9 cellular contexts compared by ENCODE assay signal in the genomic region with DNA sequence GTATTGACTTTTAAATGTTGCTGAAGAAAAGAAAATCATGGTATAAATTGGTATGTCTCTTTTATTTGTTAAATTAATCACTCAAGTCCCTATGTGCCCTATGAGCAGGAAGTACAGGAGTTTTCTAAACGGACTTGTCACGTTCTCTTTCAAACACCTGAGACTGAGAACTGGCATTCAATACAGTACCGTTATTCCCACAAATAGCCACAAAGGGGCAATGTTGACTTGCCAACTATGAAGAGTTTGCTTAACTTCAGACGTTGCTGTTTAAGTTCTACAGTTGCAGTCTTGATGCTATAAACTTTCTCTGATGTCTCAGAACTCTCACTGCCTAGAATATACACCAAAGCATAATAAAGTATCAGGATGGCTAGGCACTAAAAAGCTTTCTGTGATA. TPM values are rescaled to one million over a fixed set of nuclear protein-coding genes. Genes with fewer than 3 reads are reported as not detected.
DNase-seq lines count a peak whose midpoint lies in the region; ATAC-seq, FAIRE-seq and TF ChIP-seq lines count a peak whose summit lies in the region.
"Had no signal": no experiment of that assay in that cellular context is flagged by ENCODE, and none has a peak within 500 bp of the region (broad histone marks: within the 10 kb centered on the region; RNA-seq: fewer than 3 reads in every experiment).

No MANE protein-coding gene starts in this region.

- WGBS in heart right ventricle, 2 donors = 1% methylated on average over 4 of the region's 4 CpGs

- TF ChIP-seq CTCF in AG09309 (IDR thresholded peaks at IDR 0.05; ENCODE audit: control insufficient read depth, insufficient read depth, low read depth, low read length, missing control alignments) = peak; percentile 47
- peak; percentile 40 for TF ChIP-seq CTCF in WERI-Rb-1 (IDR thresholded peaks at IDR 0.05; ENCODE audit: low read depth, low read length)
- peak; percentile 18 to 82 (median 66) for TF ChIP-seq CTCF in heart right ventricle (IDR thresholded peaks at IDR 0.05)

- no peak for TF ChIP-seq POLR2A in GM12891 (IDR thresholded peaks at IDR 0.05; ENCODE audit: low read depth, low read length)

- no peaks in the 10 kb centered on the region for H3K4me1 ChIP-seq in heart right ventricle

- no peaks in the 10 kb centered on the region for H3K36me3 ChIP-seq in WERI-Rb-1
- H3K36me3 ChIP-seq in heart right ventricle = no peaks in the 10 kb centered on the region

- no peak overlapping the region for H3K4me3 ChIP-seq in AG09309 (ENCODE audit: control insufficient read depth, low read depth, low read length)
- H3K4me3 ChIP-seq in WERI-Rb-1 (ENCODE audit: low read depth, low read length) = no peak overlapping the region
- no peak overlapping the region for H3K4me3 ChIP-seq in heart right ventricle

- intact Hi-C loops in heart right ventricle (cut with DNase I) = loop anchor here (2.0 to 10.0 kb wide), 10 partner anchors 202 to 340 kb away; no protein-coding TSS in a partner anchor

- peak; percentile 69 for FAIRE-seq in GM12891 (lab: Jason Lieb, UNC)
- FAIRE-seq: colon had no signal

- no peak overlapping the region for H3K27ac ChIP-seq in WERI-Rb-1
- no peak overlapping the region for H3K27ac ChIP-seq in heart right ventricle

- ATAC-seq in heart right ventricle = peak in 7 of 8 donors; percentile 65 to 83 (median 73)

- no peaks in the 10 kb centered on the region for H3K9me3 ChIP-seq in WERI-Rb-1 (ENCODE audit: severe bottlenecking)
- H3K9me3 ChIP-seq in heart right ventricle = no peaks in the 10 kb centered on the region

- peaks cover 48% of the 10 kb centered on the region for H3K27me3 ChIP-seq in WERI-Rb-1 (ENCODE audit: insufficient read depth, low read depth, severe bottlenecking)
- no peaks in the 10 kb centered on the region for H3K27me3 ChIP-seq in heart right ventricle

- DNase-seq in AG09309 (ENCODE audit: low read depth) (peak; percentile 23), GM12891 (ENCODE audit: insufficient read length, low spot score) (no peak), M059J (ENCODE audit: low read depth) (peak; percentile 40), WERI-Rb-1 (peak; percentile 7), heart right ventricle (peak in 1 of 2 donors; percentile 51), renal cortical epithelial cell (ENCODE audit: low read depth) (peak; percentile 64), GOT3 (lab: John Stamatoyannopoulos, UW) (no peak)
- no peak for DNase-seq in activated CD8-positive, alpha-beta memory T cell treated with anti-CD3 and anti-CD28 coated beads, Interleukin-2, amount 50 U/mL, for 48 hours

TF ChIP-seq in GM12891, 5 proteins besides CTCF, POLR2A, EP300 and RAD21:
- TF ChIP-seq TAF1 (IDR thresholded peaks at IDR 0.05; ENCODE audit: low read depth, low read length) (no peak), SPI1 (IDR thresholded peaks at IDR 0.05; ENCODE audit: low read depth, low read length) (no peak), POLR2AphosphoS5 (IDR thresholded peaks at IDR 0.05; ENCODE audit: low read depth, low read length) (no peak), PAX5 (IDR thresholded peaks at IDR 0.05; ENCODE audit: insufficient read depth, low read length, severe bottlenecking) (no peak), POU2F2 (IDR thresholded peaks at IDR 0.05; ENCODE audit: low read depth, low read length) (no peak)
TF ChIP-seq in GM12891: peak in this region for 0.

RNA-seq across cellular contexts. Expression of a gene that starts 7.6 kb away (rescaled TPM):
- not detected for polyA plus RNA-seq in GM12891 (2012; ENCODE audit: low read depth, missing spikeins)
- total RNA-seq in M059J (2014; rRNA removed; shearing (Covaris generic)) = not detected in 2 replicates
- total RNA-seq in heart right ventricle = not detected
- not detected for polyA plus RNA-seq in heart right ventricle
- not detected in 2 replicates for total RNA-seq in renal cortical epithelial cell

RNA-seq across cellular contexts. Expression of a gene that starts 16.2 kb away (rescaled TPM):
- not detected for polyA plus RNA-seq in GM12891 (2012; ENCODE audit: low read depth, missing spikeins)
- not detected in 2 replicates for total RNA-seq in M059J (2014; rRNA removed; shearing (Covaris generic))
- total RNA-seq in heart right ventricle (under 1 TPM in 1 of 10 donors, not detected in 9; 0.05 TPM), renal cortical epithelial cell (not detected in 2 replicates)
- not detected for polyA plus RNA-seq in heart right ventricle

RNA-seq across cellular contexts. Expression of a gene that starts 36.2 kb away (rescaled TPM):
- not detected for polyA plus RNA-seq in GM12891 (2012; ENCODE audit: low read depth, missing spikeins)
- 0.37 TPM in 1 of 2 replicates, not detected in the other for total RNA-seq in M059J (2014; rRNA removed; shearing (Covaris generic))
- not detected for total RNA-seq in heart right ventricle
- polyA plus RNA-seq in heart right ventricle = not detected
- total RNA-seq in renal cortical epithelial cell = not detected in 2 replicates

RNA-seq across cellular contexts. Expression of a gene that starts 54.7 kb away (rescaled TPM):
- not detected for polyA plus RNA-seq in GM12891 (2012; ENCODE audit: low read depth, missing spikeins)
- total RNA-seq in M059J (2014; rRNA removed; shearing (Covaris generic)) = not detected in 2 replicates
- not detected for total RNA-seq in heart right ventricle
- not detected for polyA plus RNA-seq in heart right ventricle
- total RNA-seq in renal cortical epithelial cell = not detected in 2 replicates

Comparison
In these comparisons a context has a peak if more than half of its experiments do, and no peak if none do; other contexts are left out.
1. DNase-seq: peak in AG09309 (single experiment), M059J (single experiment), WERI-Rb-1 (single experiment) and renal cortical epithelial cell (single experiment); none in GM12891 (single experiment), GOT3 (single experiment) and activated CD8-positive, alpha-beta memory T cell treated with anti-CD3 and anti-CD28 coated beads, Interleukin-2, amount 50 U/mL, for 48 hours (single experiment).
2. Peak in every context shown above with its lines, with median percentiles within 50 percentile points of each other: CTCF ChIP-seq.